In the genomic region with DNA sequence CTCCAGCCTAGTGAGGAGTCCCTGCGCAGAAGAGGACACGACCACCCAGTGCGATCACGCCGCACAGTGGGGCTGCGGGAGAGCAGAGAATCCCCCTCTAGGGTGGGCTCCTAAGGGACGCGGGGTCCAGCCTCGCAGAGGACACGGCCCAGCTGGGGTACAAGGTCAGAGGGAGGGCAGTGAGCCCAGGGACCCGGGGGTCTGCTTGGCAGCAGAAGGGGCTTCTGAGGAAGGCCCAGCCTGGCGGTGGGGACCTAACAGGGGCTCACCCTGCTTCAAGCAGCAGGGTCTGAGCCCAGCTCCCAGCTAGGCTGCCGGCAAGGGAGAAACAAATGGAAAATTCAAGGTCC, we compare ENCODE assay signal across 13 cellular contexts.
DNase-seq lines count a peak whose midpoint lies in the region; TF ChIP-seq lines count a peak whose summit lies in the region.
"Had no signal": no experiment of that assay in that cellular context is flagged by ENCODE, and none has a peak within 500 bp of the region (broad histone marks: within the 10 kb centered on the region; RNA-seq: fewer than 3 reads in every experiment).

No MANE protein-coding gene starts in this region.

- no peaks in the 10 kb centered on the region for H3K27me3 Mint-ChIP-seq in T-helper 2 cell treated with Interferon-gamma antibody and Interleukin-4, amounts not matched to agents 5 μg/mL and 100 μg/mL, for 36 hours (ENCODE audit: low read depth)

- TF ChIP-seq EP300 in suprapubic skin (IDR thresholded peaks at IDR 0.05) = no peak

- no peaks in the 10 kb centered on the region for H3K36me3 Mint-ChIP-seq in T-helper 2 cell treated with Interferon-gamma antibody and Interleukin-4, amounts not matched to agents 5 μg/mL and 100 μg/mL, for 36 hours (ENCODE audit: low read depth)
- H3K36me3 Mint-ChIP-seq: CD4-positive, alpha-beta memory T cell had no signal

- TF ChIP-seq POLR2A in suprapubic skin (IDR thresholded peaks at IDR 0.05) = no peak

- no peak overlapping the region for H3K27ac Mint-ChIP-seq in T-helper 2 cell treated with Interferon-gamma antibody and Interleukin-4, amounts not matched to agents 5 μg/mL and 100 μg/mL, for 36 hours
- H3K27ac Mint-ChIP-seq: CD4-positive, alpha-beta memory T cell had no signal

- no peaks in the 10 kb centered on the region for H3K4me1 Mint-ChIP-seq in T-helper 2 cell treated with Interferon-gamma antibody and Interleukin-4, amounts not matched to agents 5 μg/mL and 100 μg/mL, for 36 hours (ENCODE audit: low read depth)

- 88% methylated on average over 13 of the region's 13 CpGs for WGBS in suprapubic skin

- peak overlapping the region; percentile 9; the same call in 1 of the 2 replicates for H3K27ac ChIP-seq in SJCRH30
- no peak overlapping the region for H3K27ac ChIP-seq in suprapubic skin
- H3K27ac ChIP-seq: 22Rv1 had no signal

- TF ChIP-seq CTCF in suprapubic skin (IDR thresholded peaks at IDR 0.05) = no peak

- H3K4me3 ChIP-seq in SJCRH30 (peak overlapping the region; percentile 13; the same call in 1 of the 2 replicates), suprapubic skin (no peak overlapping the region)

- peak; percentile 22 for DNase-seq in activated CD8-positive, alpha-beta memory T cell treated with anti-CD3 and anti-CD28 coated beads, Interleukin-2, amount 50 U/mL, for 48 hours
- no peak for DNase-seq in activated CD8-positive, alpha-beta memory T cell treated with anti-CD3 and anti-CD28 coated beads for 24 hours
- DNase-seq in SJCRH30 = no peak
- peak; percentile 45 for DNase-seq in mesenteric fat pad (ENCODE audit: low spot score)
- DNase-seq in suprapubic skin (ENCODE audit: low spot score in 2 of 2) = peak; percentile 19 to 61
- no peak for DNase-seq in HK-2 (ENCODE audit: unreplicated experiment)
- no peak for DNase-seq in DMS53 treated with DMSO at 0.1 percent for 48 hours (lab: John Stamatoyannopoulos, UW; ENCODE audit: unreplicated experiment)
- DNase-seq in T-helper 2 cell treated with Interferon-gamma antibody and Interleukin-4, amounts not matched to agents 5 μg/mL and 100 μg/mL, for 36 hours (ENCODE audit: low spot score) = no peak
- DNase-seq: CD4-positive, alpha-beta memory T cell; KG1; NCI-H1436 treated with DMSO at 0.1 percent for 48 hours; NCI-H2029 treated with DMSO at 0.1 percent for 48 hours had no signal

- no peaks in the 10 kb centered on the region for H3K27me3 ChIP-seq in SJCRH30
- H3K27me3 ChIP-seq in suprapubic skin = peaks cover 11% of the 10 kb centered on the region

- no peak overlapping the region for H3K4me3 Mint-ChIP-seq in T-helper 2 cell treated with Interferon-gamma antibody and Interleukin-4, amounts not matched to agents 5 μg/mL and 100 μg/mL, for 36 hours
- H3K4me3 Mint-ChIP-seq: CD4-positive, alpha-beta memory T cell had no signal

- H3K36me3 ChIP-seq in SJCRH30 (no peaks in the 10 kb centered on the region), suprapubic skin (no peaks in the 10 kb centered on the region)

- no peaks in the 10 kb centered on the region for H3K9me3 Mint-ChIP-seq in T-helper 2 cell treated with Interferon-gamma antibody and Interleukin-4, amounts not matched to agents 5 μg/mL and 100 μg/mL, for 36 hours
- H3K9me3 Mint-ChIP-seq: CD4-positive, alpha-beta memory T cell had no signal

- H3K4me1 ChIP-seq in SJCRH30 = peaks cover 12% of the 10 kb centered on the region
- no peaks in the 10 kb centered on the region for H3K4me1 ChIP-seq in suprapubic skin

- no peaks in the 10 kb centered on the region for H3K9me3 ChIP-seq in SJCRH30 (replicated peaks)
- H3K9me3 ChIP-seq in suprapubic skin = no peaks in the 10 kb centered on the region

Comparison
In these comparisons a context has a peak if more than half of its experiments do, and no peak if none do; other contexts are left out.
1. DNase-seq: peak in activated CD8-positive, alpha-beta memory T cell treated with anti-CD3 and anti-CD28 coated beads, Interleukin-2, amount 50 U/mL, for 48 hours (single experiment), mesenteric fat pad (single experiment) and suprapubic skin (2 of 2); none in activated CD8-positive, alpha-beta memory T cell treated with anti-CD3 and anti-CD28 coated beads for 24 hours (single experiment), SJCRH30 (0 of 2), HK-2 (single experiment), DMS53 treated with DMSO at 0.1 percent for 48 hours (single experiment) and T-helper 2 cell treated with Interferon-gamma antibody and Interleukin-4, amounts not matched to agents 5 μg/mL and 100 μg/mL, for 36 hours (single experiment).